Comparison of ENCODE assay signal across 11 cellular contexts in the genomic region with DNA sequence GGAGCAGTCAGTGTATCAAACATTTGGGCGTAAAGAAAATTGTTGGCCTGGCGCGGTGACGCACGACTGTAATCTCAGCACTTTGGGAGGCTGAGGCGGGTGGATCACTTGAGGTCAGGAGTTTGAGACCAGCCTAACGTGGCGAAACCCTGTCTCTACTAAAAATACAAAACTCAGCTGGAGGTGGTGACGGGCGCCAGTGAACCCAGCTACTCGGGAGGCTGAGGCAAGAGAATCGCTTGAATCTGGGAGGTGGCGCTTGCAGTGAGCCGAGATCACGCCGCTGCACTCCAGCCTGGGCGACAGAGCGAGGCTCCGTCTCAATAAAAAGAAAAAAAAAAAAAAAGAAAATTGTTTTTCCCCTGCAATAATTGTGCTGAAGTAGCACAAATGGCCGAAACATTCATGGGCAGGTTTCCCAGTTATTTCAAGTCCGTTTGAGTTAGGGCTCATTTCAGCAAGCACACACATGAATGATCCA. TPM values are rescaled to one million over a fixed set of nuclear protein-coding genes. Genes with fewer than 3 reads are reported as not detected.
DNase-seq lines count a peak whose midpoint lies in the region; ATAC-seq and TF ChIP-seq lines count a peak whose summit lies in the region.
"Had no signal": no experiment of that assay in that cellular context is flagged by ENCODE, and none has a peak within 500 bp of the region (broad histone marks: within the 10 kb centered on the region; RNA-seq: fewer than 3 reads in every experiment).

No MANE protein-coding gene starts in this region.

- no peaks in the 10 kb centered on the region for H3K27me3 ChIP-seq in trophoblast cell (ENCODE audit: insufficient read depth, low read length)

- no peak overlapping the region for H4K12ac ChIP-seq in trophoblast cell (ENCODE audit: low read depth, low read length)

- H3K4me3 ChIP-seq in epithelial cell of proximal tubule (ENCODE audit: low read depth, low read length) (peak overlapping the region; percentile 84), trophoblast cell (ENCODE audit: low read depth, low read length) (no peak overlapping the region)

- H3K4me2 ChIP-seq in trophoblast cell (ENCODE audit: low read length), result peak overlapping the region; percentile 40

- peaks cover 3% of the 10 kb centered on the region for H3K79me1 ChIP-seq in trophoblast cell (ENCODE audit: low read length)

- TF ChIP-seq CTCF in epithelial cell of proximal tubule (conservative IDR thresholded peaks at IDR 0.05; ENCODE audit: low read depth, low read length), result no peak

- H3K36me3 ChIP-seq in ES-I3 (ENCODE audit: insufficient read depth, low read length) (peaks cover 4% of the 10 kb centered on the region), trophoblast cell (ENCODE audit: control insufficient read depth in 1 of 2, insufficient read depth in 2 of 2, low read length in 2 of 2) (peaks cover 0 to 4% of the 10 kb centered on the region in 2 experiments)

- peaks cover 6% of the 10 kb centered on the region for H3K79me2 ChIP-seq in trophoblast cell (ENCODE audit: control insufficient read depth, insufficient read depth, low read length, poor library complexity)

- peak overlapping the region; percentile 87 for H3K9ac ChIP-seq in ES-I3 (ENCODE audit: low read depth, low read length)
- no peak overlapping the region for H3K9ac ChIP-seq in trophoblast cell (ENCODE audit: low read length)

- ATAC-seq in GM21381 (IDR thresholded peaks at IDR 0.05; ENCODE audit: unreplicated experiment) (no peak), HG03095 (IDR thresholded peaks at IDR 0.05; ENCODE audit: unreplicated experiment) (no peak)

- no peak overlapping the region for H4K91ac ChIP-seq in trophoblast cell (ENCODE audit: low read depth, low read length)

- H3K9me3 ChIP-seq in ES-I3 (ENCODE audit: control insufficient read depth, insufficient read depth, low read length) (no peaks in the 10 kb centered on the region), trophoblast cell (ENCODE audit: insufficient read depth, low read depth, low read length) (no peaks in the 10 kb centered on the region)

- no peak overlapping the region for H2BK120ac ChIP-seq in trophoblast cell (ENCODE audit: insufficient read depth, low read length, poor library complexity)

- H3K23ac ChIP-seq in trophoblast cell (ENCODE audit: low read length), result no peak overlapping the region

- no peak overlapping the region for H3K14ac ChIP-seq in trophoblast cell (ENCODE audit: low read length)

- H3K18ac ChIP-seq in trophoblast cell (ENCODE audit: low read length), result no peak overlapping the region

- H3K27ac ChIP-seq in trophoblast cell (ENCODE audit: low read depth, low read length), result no peak overlapping the region

- H3K4me1 ChIP-seq in ES-I3 (ENCODE audit: insufficient read depth, low read length) (peaks cover 6% of the 10 kb centered on the region; the same call in 1 of the 2 replicates), trophoblast cell (ENCODE audit: control insufficient read depth in 1 of 2, insufficient read depth in 2 of 2, low read length in 2 of 2) (peaks cover 5 to 8% of the 10 kb centered on the region in 2 experiments)

- peak overlapping the region; percentile 71 for H3K4ac ChIP-seq in trophoblast cell (ENCODE audit: low read depth, low read length)

- no peak overlapping the region for H2AFZ ChIP-seq in trophoblast cell (ENCODE audit: insufficient read depth, low read length, poor library complexity)

- no peak overlapping the region for H2AK5ac ChIP-seq in trophoblast cell (ENCODE audit: low read length)

- H2BK12ac ChIP-seq in trophoblast cell (ENCODE audit: low read length), result no peak overlapping the region

- H2BK5ac ChIP-seq in trophoblast cell (ENCODE audit: low read depth, low read length, poor library complexity), result no peak overlapping the region

- no peak overlapping the region for H4K8ac ChIP-seq in trophoblast cell (ENCODE audit: low read depth, low read length)

- no CpG with 5 or more reads among the region's 21 CpGs for WGBS in trophoblast cell (ENCODE audit: extremely low coverage, insufficient coverage, insufficient read length)

- peak; percentile 4 for DNase-seq in OCI-M1 (lab: John Stamatoyannopoulos, UW)
- no peak for DNase-seq in epithelial cell of proximal tubule (ENCODE audit: low read depth)
- DNase-seq in trophoblast cell, result peak; percentile 80 to 82
- no peak for DNase-seq in SKM-1 (lab: John Stamatoyannopoulos, UW; ENCODE audit: unreplicated experiment)
- no peak for DNase-seq in NCI-H128 (lab: John Stamatoyannopoulos, UW; ENCODE audit: unreplicated experiment)
- DNase-seq: central memory CD4-positive, alpha-beta T cell; NCI-H510A treated with DMSO at 0.1 percent for 48 hours; stimulated activated CD4-positive, alpha-beta T cell treated with anti-CD3 and anti-CD28 coated beads, Interleukin-2, amount 100 ng/mL, for 24 hours had no signal

RNA-seq across cellular contexts. Expression of a gene that starts 1.4 kb away (rescaled TPM):
- total RNA-seq in epithelial cell of proximal tubule, result 38.7 and 49.1 TPM in 2 replicates
- 93.4 and 99.0 TPM in 2 replicates for polyA plus RNA-seq in trophoblast cell (2013)

RNA-seq across cellular contexts. Expression of a gene that starts 17.8 kb away (rescaled TPM):
- 0.22 and 0.35 TPM in 2 replicates for total RNA-seq in epithelial cell of proximal tubule
- polyA plus RNA-seq in trophoblast cell (2013), result 2.0 and 2.7 TPM in 2 replicates

RNA-seq across cellular contexts. Expression of a gene that starts 59.2 kb away (rescaled TPM):
- total RNA-seq in epithelial cell of proximal tubule, result 21.2 and 30.5 TPM in 2 replicates
- polyA plus RNA-seq in trophoblast cell (2013), result 70.1 and 72.4 TPM in 2 replicates

Comparison
In these comparisons a context has a peak if more than half of its experiments do, and no peak if none do; other contexts are left out.
1. DNase-seq: peak in OCI-M1 (single experiment) and trophoblast cell (2 of 2); none in epithelial cell of proximal tubule (single experiment), SKM-1 (single experiment) and NCI-H128 (single experiment).